21 cellular contexts compared by ENCODE assay signal in genomic region chr22:23085785-23086184, GRCh38. TPM values are rescaled to one million over a fixed set of nuclear protein-coding genes. Genes with fewer than 3 reads are reported as not detected.
DNase-seq lines count a peak whose midpoint lies in the region; TF ChIP-seq lines count a peak whose summit lies in the region.
"Had no signal": no experiment of that assay in that cellular context is flagged by ENCODE, and none has a peak within 500 bp of the region (broad histone marks: within the 10 kb centered on the region; RNA-seq: fewer than 3 reads in every experiment).

No MANE protein-coding gene starts in this region.

- peaks cover 25% of the 10 kb centered on the region for H3K4me1 Mint-ChIP-seq in dendritic cell treated with granulocyte-macrophage colony-stimulating factor and Interleukin-4, amounts not matched to agents 40 ng/mL and 50 ng/mL, for 4 days (ENCODE audit: low read depth)
- H3K4me1 Mint-ChIP-seq in neural progenitor cell, result peaks cover 42% of the 10 kb centered on the region

- no peak overlapping the region for H3K9ac ChIP-seq in neural progenitor cell

- no peaks in the 10 kb centered on the region for H3K36me3 ChIP-seq in neural progenitor cell
- H3K36me3 ChIP-seq: Peyer's patch had no signal

- H3K9me3 ChIP-seq in neural progenitor cell (ENCODE audit: low read depth), result no peaks in the 10 kb centered on the region
- H3K9me3 ChIP-seq: Peyer's patch had no signal

- peaks cover 6% of the 10 kb centered on the region for H3K27me3 Mint-ChIP-seq in dendritic cell treated with granulocyte-macrophage colony-stimulating factor and Interleukin-4, amounts not matched to agents 40 ng/mL and 50 ng/mL, for 4 days
- H3K27me3 Mint-ChIP-seq in neural progenitor cell (ENCODE audit: insufficient read depth, low read depth), result peaks cover 10% of the 10 kb centered on the region

- H3K27ac Mint-ChIP-seq in dendritic cell treated with granulocyte-macrophage colony-stimulating factor and Interleukin-4, amounts not matched to agents 40 ng/mL and 50 ng/mL, for 4 days, result peak overlapping the region; percentile 71
- H3K27ac Mint-ChIP-seq in neural progenitor cell, result peak overlapping the region; percentile 93

- no peaks in the 10 kb centered on the region for H3K27me3 ChIP-seq in neural progenitor cell
- H3K27me3 ChIP-seq: Peyer's patch had no signal

- intact Hi-C loops in dendritic cell treated with granulocyte-macrophage colony-stimulating factor and Interleukin-4, amounts not matched to agents 40 ng/mL and 50 ng/mL, for 4 days (cut with micrococcal nuclease), result no loop called here
- intact Hi-C loops in posterior cingulate gyrus (cut with DNase I), result no loop called here

- peaks cover 14% of the 10 kb centered on the region for H3K4me1 ChIP-seq in neural progenitor cell
- H3K4me1 ChIP-seq: Peyer's patch had no signal

- no peak for TF ChIP-seq CTCF in neural progenitor cell (IDR thresholded peaks at IDR 0.05)

- peak; percentile 5 for DNase-seq in NCI-H2227 (lab: John Stamatoyannopoulos, UW; ENCODE audit: unreplicated experiment)
- no peak for DNase-seq in NCI-H2227 treated with DMSO at 0.1 percent for 48 hours (lab: John Stamatoyannopoulos, UW)
- peak; percentile 89 for DNase-seq in NCI-H82 (lab: John Stamatoyannopoulos, UW)
- peak; percentile 74 for DNase-seq in neural progenitor cell (ENCODE audit: low spot score)
- no peak for DNase-seq in GF-D8 (lab: John Stamatoyannopoulos, UW)
- no peak for DNase-seq in activated T-cell treated with anti-CD3 and anti-CD28 coated beads, Interleukin-2, amount 50 U/mL, for 1 hour
- DNase-seq in posterior cingulate gyrus, result no peak
- DNase-seq: 8988T, AML-193, DMS 273 treated with DMSO at 0.1 percent for 48 hours, DMS79 treated with DMSO at 0.1 percent for 48 hours, IMR-90, NCI-H1105, NCI-H2029 treated with DMSO at 0.1 percent for 48 hours, NCI-H2171 treated with DMSO at 0.1 percent for 48 hours, NCI-H446 treated with DMSO at 0.1 percent for 48 hours, NCI-H774, Peyer's patch had no signal

- H3K27ac ChIP-seq in neural progenitor cell, result no peak overlapping the region
- H3K27ac ChIP-seq: Peyer's patch had no signal

- no peaks in the 10 kb centered on the region for H3K36me3 Mint-ChIP-seq in dendritic cell treated with granulocyte-macrophage colony-stimulating factor and Interleukin-4, amounts not matched to agents 40 ng/mL and 50 ng/mL, for 4 days (ENCODE audit: low read depth)
- H3K36me3 Mint-ChIP-seq in neural progenitor cell, result peaks cover 6% of the 10 kb centered on the region

- H3K4me3 ChIP-seq in neural progenitor cell, result no peak overlapping the region
- H3K4me3 ChIP-seq: Peyer's patch had no signal

- H4K20me1 ChIP-seq in neural progenitor cell (ENCODE audit: low read depth), result peaks cover 74% of the 10 kb centered on the region

- H3K4me2 ChIP-seq in neural progenitor cell, result no peak overlapping the region

- no peak overlapping the region for H3K4me3 Mint-ChIP-seq in dendritic cell treated with granulocyte-macrophage colony-stimulating factor and Interleukin-4, amounts not matched to agents 40 ng/mL and 50 ng/mL, for 4 days
- H3K4me3 Mint-ChIP-seq in neural progenitor cell, result no peak overlapping the region

- no peaks in the 10 kb centered on the region for H3K9me3 Mint-ChIP-seq in dendritic cell treated with granulocyte-macrophage colony-stimulating factor and Interleukin-4, amounts not matched to agents 40 ng/mL and 50 ng/mL, for 4 days
- H3K9me3 Mint-ChIP-seq in neural progenitor cell, result no peaks in the 10 kb centered on the region

- H2AFZ ChIP-seq in neural progenitor cell (replicated peaks), result no peak overlapping the region

- peaks cover 4% of the 10 kb centered on the region for H3K79me2 ChIP-seq in neural progenitor cell (ENCODE audit: low read depth)

- H3F3A ChIP-seq in neural progenitor cell (ENCODE audit: low read depth), result peaks cover 4% of the 10 kb centered on the region

RNA-seq across cellular contexts. Expression of gene GNAZ, which starts 15.5 kb away (rescaled TPM):
- 16.5 and 31.3 TPM in 2 replicates for total RNA-seq in neural progenitor cell (ENCODE audit: low replicate concordance)

RNA-seq across cellular contexts. Expression of gene RSPH14, which starts 56.0 kb away (rescaled TPM):
- 0.43 and 2.0 TPM in 2 replicates for total RNA-seq in neural progenitor cell (ENCODE audit: low replicate concordance)
- total RNA-seq: H4, HT1080, IMR-90, Peyer's patch had no signal

RNA-seq across cellular contexts. Expression of gene RAB36, which starts 59.5 kb away (rescaled TPM):
- total RNA-seq in neural progenitor cell (ENCODE audit: low replicate concordance), result 2.1 and 2.9 TPM in 2 replicates

Comparison
In these comparisons a context has a peak if more than half of its experiments do, and no peak if none do; other contexts are left out.
1. DNase-seq: peak in NCI-H2227 (single experiment), NCI-H82 (single experiment) and neural progenitor cell (single experiment); none in NCI-H2227 treated with DMSO at 0.1 percent for 48 hours (single experiment), GF-D8 (single experiment), activated T-cell treated with anti-CD3 and anti-CD28 coated beads, Interleukin-2, amount 50 U/mL, for 1 hour (single experiment) and posterior cingulate gyrus (0 of 10).